In the genomic region with DNA sequence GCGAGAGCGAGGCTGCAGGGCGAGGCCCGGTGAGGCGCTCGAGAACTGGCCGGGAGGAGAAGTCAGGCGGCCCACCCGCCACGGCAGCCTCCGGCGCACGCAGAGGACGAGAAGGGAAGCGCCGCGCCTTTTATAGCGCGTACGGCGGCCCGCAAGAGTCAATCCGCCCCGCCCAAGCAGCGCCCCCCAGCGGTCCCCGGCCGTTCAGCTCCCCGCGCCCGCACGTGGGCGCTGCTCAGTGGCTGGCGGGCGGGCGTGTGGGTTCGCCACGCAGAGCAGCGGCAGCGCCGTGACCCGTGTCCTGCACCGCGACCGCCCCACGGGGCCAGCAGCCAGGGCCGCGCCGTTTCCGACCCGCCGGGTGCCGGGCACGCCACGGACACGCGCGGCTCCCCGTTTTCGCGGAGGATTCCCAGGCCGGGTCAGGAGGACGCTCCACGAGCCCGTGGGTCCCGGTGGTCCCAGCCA, we compare ENCODE assay signal across 9 cellular contexts. TPM values are rescaled to one million over a fixed set of nuclear protein-coding genes. Genes with fewer than 3 reads are reported as not detected.
DNase-seq lines count a peak whose midpoint lies in the region; ATAC-seq and TF ChIP-seq lines count a peak whose summit lies in the region.
"Had no signal": no experiment of that assay in that cellular context is flagged by ENCODE, and none has a peak within 500 bp of the region (broad histone marks: within the 10 kb centered on the region; RNA-seq: fewer than 3 reads in every experiment).

No MANE protein-coding gene starts in this region.

- WGBS in lower leg skin, 2 donors, result 1% methylated on average over 15 of the region's 66 CpGs; no CpG with 5 or more reads in 1 of the 2 donors

- TF ChIP-seq POLR2A in lower leg skin (IDR thresholded peaks at IDR 0.05), result peak in 1 of 2 donors; percentile 93

- intact Hi-C loops in lower leg skin (cut with DNase I; ENCODE audit: low total_unique reads), result no loop called here

- H3K4me3 ChIP-seq in lower leg skin (ENCODE audit: low read depth, poor library complexity, severe bottlenecking), result peak overlapping the region; percentile 79

- DNase-seq in AG09319 (ENCODE audit: extremely low read depth, low read depth) (peak; percentile 80), NCI-H510A treated with DMSO at 0.1 percent for 48 hours (lab: John Stamatoyannopoulos, UW) (peak; percentile 67), dermis blood vessel endothelial cell (peak; percentile 93), lower leg skin (ENCODE audit: low spot score in 2 of 2) (peak; percentile 82 to 98)
- DNase-seq in activated CD4-positive, alpha-beta T cell treated with anti-CD3 and anti-CD28 coated beads, Interleukin-2, amount 50 U/mL, for 1 hour, result peak; percentile 93
- peak; percentile 92 for DNase-seq in stimulated activated CD4-positive, alpha-beta T cell treated with anti-CD3 and anti-CD28 coated beads, Interleukin-4, amount 100 ng/mL, for 24 hours

- ATAC-seq in GM18907 (IDR thresholded peaks at IDR 0.05; ENCODE audit: unreplicated experiment) (peak; percentile 73), HG03280 (IDR thresholded peaks at IDR 0.05; ENCODE audit: unreplicated experiment) (peak; percentile 69)

- TF ChIP-seq CTCF in AG09319 (IDR thresholded peaks at IDR 0.05; ENCODE audit: low read depth, low read length) (peak; percentile 69), lower leg skin (IDR thresholded peaks at IDR 0.05) (no peak)

RNA-seq across cellular contexts. Expression of a gene that starts 14.6 kb away (rescaled TPM):
- total RNA-seq in dermis blood vessel endothelial cell (0.05 TPM in 1 of 2 replicates, not detected in the other), lower leg skin (1 to 10 TPM in 2 of 4 donors, under 1 TPM in 1, not detected in 1; 0.61 to 5.7 (median 1.7) TPM)

RNA-seq across cellular contexts. Expression of a gene that starts 15.7 kb away (rescaled TPM):
- total RNA-seq in dermis blood vessel endothelial cell, result 172 and 238 TPM in 2 replicates
- 10 to 100 TPM in 2 of 4 donors, 1 to 10 TPM in 2; 7.1 to 13.5 (median 9.5) TPM for total RNA-seq in lower leg skin

RNA-seq across cellular contexts. Expression of a gene that starts 20.2 kb away (rescaled TPM):
- total RNA-seq in dermis blood vessel endothelial cell, result 0.68 TPM in 1 of 2 replicates, not detected in the other
- 1 to 10 TPM in 2 of 4 donors, not detected in 2; 6.3 to 7.3 TPM for total RNA-seq in lower leg skin
- total RNA-seq: T-helper 1 cell treated with Interleukin-12 subunit alpha and Interleukin-12 subunit beta and Interleukin-4 antibody, amounts not matched to agents 30 ng/mL and 1 ng/mL, for 36 hours had no signal

RNA-seq across cellular contexts. Expression of a gene that starts 29.9 kb away (rescaled TPM):
- total RNA-seq in dermis blood vessel endothelial cell (not detected in 2 replicates), lower leg skin (not detected)
- total RNA-seq: T-helper 1 cell treated with Interleukin-12 subunit alpha and Interleukin-12 subunit beta and Interleukin-4 antibody, amounts not matched to agents 30 ng/mL and 1 ng/mL, for 36 hours had no signal

RNA-seq across cellular contexts. Expression of a gene that starts 36.2 kb away (rescaled TPM):
- total RNA-seq in dermis blood vessel endothelial cell, result 0.05 TPM in 1 of 2 replicates, not detected in the other
- total RNA-seq in lower leg skin, result not detected
- total RNA-seq: T-helper 1 cell treated with Interleukin-12 subunit alpha and Interleukin-12 subunit beta and Interleukin-4 antibody, amounts not matched to agents 30 ng/mL and 1 ng/mL, for 36 hours had no signal

Comparison
In these comparisons a context has a peak if more than half of its experiments do, and no peak if none do; other contexts are left out.
1. Peak in every context shown above with its lines: DNase-seq, ATAC-seq and H3K4me3 ChIP-seq.
2. RNA of a gene that starts 15.7 kb away (total RNA-seq): 172 to 238 TPM in dermis blood vessel endothelial cell; 7.1 to 13.5 TPM in lower leg skin; every median in the first group is over 10 times any median in the second.